In genomic region chr14:21990116-21990515, GRCh38 we compare ENCODE assay signal across 10 cellular contexts.
DNase-seq lines count a peak whose midpoint lies in the region; ATAC-seq and TF ChIP-seq lines count a peak whose summit lies in the region.
"Had no signal": no experiment of that assay in that cellular context is flagged by ENCODE, and none has a peak within 500 bp of the region (broad histone marks: within the 10 kb centered on the region; RNA-seq: fewer than 3 reads in every experiment).

No MANE protein-coding gene starts in this region.

- no peak overlapping the region for H3K4me3 ChIP-seq in HFF-Myc (replicated peaks; ENCODE audit: low read depth, low read length)
- H3K4me3 ChIP-seq: prostate gland, vagina had no signal

- H3K4me1 Mint-ChIP-seq in activated T-helper 1 cell treated with anti-CD3 and anti-CD28 coated beads, Interleukin-12 subunit alpha, Interleukin-12 subunit beta, Interleukin-2, Interleukin-4 antibody, amounts not matched to agents 30 ng/mL and 10 ng/mL and 1 ng/mL, durations not matched to agents 14 hours and 24 hours and 36 hours (ENCODE audit: low read depth) = peaks cover 30% of the 10 kb centered on the region

- no peak for ATAC-seq in HG03095 (IDR thresholded peaks at IDR 0.05; ENCODE audit: unreplicated experiment)

- peak; percentile 9 for DNase-seq in CD1c-positive myeloid dendritic cell (ENCODE audit: extremely low spot score)
- no peak for DNase-seq in HFF-Myc (ENCODE audit: extremely low read depth, low read depth)
- DNase-seq in activated T-helper 1 cell treated with anti-CD3 and anti-CD28 coated beads, Interleukin-12 subunit alpha, Interleukin-12 subunit beta, Interleukin-2, Interleukin-4 antibody, amounts not matched to agents 30 ng/mL and 10 ng/mL and 1 ng/mL, durations not matched to agents 14 hours and 24 hours and 36 hours (ENCODE audit: low spot score) = no peak
- peak; percentile 3 for DNase-seq in kidney glomerular epithelial cell (lab: John Stamatoyannopoulos, UW)
- DNase-seq in NOMO-1 treated with DMSO at 0.1 percent for 48 hours (lab: John Stamatoyannopoulos, UW; ENCODE audit: unreplicated experiment) = no peak
- DNase-seq in stimulated activated CD4-positive, alpha-beta T cell treated with anti-CD3 and anti-CD28 coated beads, Interleukin-1b, Interleukin-23, amount 100 ng/mL, for 48 hours = no peak
- no peak for DNase-seq in stimulated activated CD4-positive, alpha-beta T cell treated with anti-CD3 and anti-CD28 coated beads, Interleukin-4, amount 100 ng/mL, for 24 hours

- H3K4me3 Mint-ChIP-seq in activated T-helper 1 cell treated with anti-CD3 and anti-CD28 coated beads, Interleukin-12 subunit alpha, Interleukin-12 subunit beta, Interleukin-2, Interleukin-4 antibody, amounts not matched to agents 30 ng/mL and 10 ng/mL and 1 ng/mL, durations not matched to agents 14 hours and 24 hours and 36 hours = peak overlapping the region; percentile 77

- H3K27ac Mint-ChIP-seq in activated T-helper 1 cell treated with anti-CD3 and anti-CD28 coated beads, Interleukin-12 subunit alpha, Interleukin-12 subunit beta, Interleukin-2, Interleukin-4 antibody, amounts not matched to agents 30 ng/mL and 10 ng/mL and 1 ng/mL, durations not matched to agents 14 hours and 24 hours and 36 hours = peak overlapping the region; percentile 73

- no peaks in the 10 kb centered on the region for H3K9me3 Mint-ChIP-seq in activated T-helper 1 cell treated with anti-CD3 and anti-CD28 coated beads, Interleukin-12 subunit alpha, Interleukin-12 subunit beta, Interleukin-2, Interleukin-4 antibody, amounts not matched to agents 30 ng/mL and 10 ng/mL and 1 ng/mL, durations not matched to agents 14 hours and 24 hours and 36 hours

- peaks cover 15% of the 10 kb centered on the region for H3K27me3 Mint-ChIP-seq in activated T-helper 1 cell treated with anti-CD3 and anti-CD28 coated beads, Interleukin-12 subunit alpha, Interleukin-12 subunit beta, Interleukin-2, Interleukin-4 antibody, amounts not matched to agents 30 ng/mL and 10 ng/mL and 1 ng/mL, durations not matched to agents 14 hours and 24 hours and 36 hours (ENCODE audit: insufficient read depth)

- peak; percentile 8 for TF ChIP-seq CTCF in HFF-Myc (IDR thresholded peaks at IDR 0.05; ENCODE audit: low read depth, low read length, missing control alignments)

- intact Hi-C loops in activated T-helper 1 cell treated with anti-CD3 and anti-CD28 coated beads, Interleukin-12 subunit alpha, Interleukin-12 subunit beta, Interleukin-2, Interleukin-4 antibody, amounts not matched to agents 30 ng/mL and 10 ng/mL and 1 ng/mL, durations not matched to agents 14 hours and 24 hours and 36 hours (cut with micrococcal nuclease) = loop anchor here (5.0 to 10.0 kb wide), 2 partner anchors 517 to 865 kb away; no protein-coding TSS in a partner anchor

- no peaks in the 10 kb centered on the region for H3K36me3 Mint-ChIP-seq in activated T-helper 1 cell treated with anti-CD3 and anti-CD28 coated beads, Interleukin-12 subunit alpha, Interleukin-12 subunit beta, Interleukin-2, Interleukin-4 antibody, amounts not matched to agents 30 ng/mL and 10 ng/mL and 1 ng/mL, durations not matched to agents 14 hours and 24 hours and 36 hours (ENCODE audit: low read depth)

Comparison
In these comparisons a context has a peak if more than half of its experiments do, and no peak if none do; other contexts are left out.
1. DNase-seq: peak in CD1c-positive myeloid dendritic cell (single experiment) and kidney glomerular epithelial cell (single experiment); none in HFF-Myc (single experiment), activated T-helper 1 cell treated with anti-CD3 and anti-CD28 coated beads, Interleukin-12 subunit alpha, Interleukin-12 subunit beta, Interleukin-2, Interleukin-4 antibody, amounts not matched to agents 30 ng/mL and 10 ng/mL and 1 ng/mL, durations not matched to agents 14 hours and 24 hours and 36 hours (single experiment), NOMO-1 treated with DMSO at 0.1 percent for 48 hours (single experiment), stimulated activated CD4-positive, alpha-beta T cell treated with anti-CD3 and anti-CD28 coated beads, Interleukin-1b, Interleukin-23, amount 100 ng/mL, for 48 hours (single experiment) and stimulated activated CD4-positive, alpha-beta T cell treated with anti-CD3 and anti-CD28 coated beads, Interleukin-4, amount 100 ng/mL, for 24 hours (single experiment).